ENCODE assay signal across 19 cellular contexts in the genomic region with DNA sequence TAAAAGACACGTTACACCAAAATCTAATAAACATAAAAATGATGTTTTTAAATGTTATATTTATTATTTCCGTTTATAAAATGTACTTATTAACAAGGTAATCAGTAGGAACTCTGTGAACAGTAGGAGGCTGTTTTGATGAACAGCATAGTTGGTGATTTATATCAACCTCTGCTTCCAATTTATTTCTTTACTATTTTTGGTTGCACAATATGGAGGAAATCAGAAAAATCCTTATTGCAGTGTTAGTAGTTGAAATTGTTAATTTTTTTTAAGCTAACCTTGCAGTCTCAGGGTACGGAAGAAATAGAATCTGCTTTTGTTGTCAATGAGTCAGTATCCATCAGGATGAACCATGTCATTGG.
"Had no signal": no experiment of that assay in that cellular context is flagged by ENCODE, and none has a peak within 500 bp of the region (broad histone marks: within the 10 kb centered on the region; RNA-seq: fewer than 3 reads in every experiment).

No MANE protein-coding gene starts in this region.

- H3K4me3 Mint-ChIP-seq: activated T-cell treated with anti-CD3 and anti-CD28 coated beads, Interleukin-2, amount 50 U/mL, for 72 hours; naive B cell; T-helper 1 cell treated with Interleukin-12 subunit alpha and Interleukin-12 subunit beta and Interleukin-4 antibody, amounts not matched to agents 30 μg/mL and 1 μg/mL, for 36 hours had no signal

- H3K27me3 Mint-ChIP-seq: naive B cell had no signal

- H3K36me3 Mint-ChIP-seq: activated naive CD4-positive, alpha-beta T cell treated with anti-CD3 and anti-CD28 coated beads, Interleukin-2, amount 50 U/mL, for 72 hours had no signal

- H3K27ac Mint-ChIP-seq: activated naive CD4-positive, alpha-beta T cell treated with anti-CD3 and anti-CD28 coated beads, Interleukin-2, amount 50 U/mL, for 72 hours; activated T-cell treated with anti-CD3 and anti-CD28 coated beads, Interleukin-2, amount 50 U/mL, for 72 hours; T-helper 1 cell treated with Interleukin-12 subunit alpha and Interleukin-12 subunit beta and Interleukin-4 antibody, amounts not matched to agents 30 μg/mL and 1 μg/mL, for 36 hours had no signal

- FAIRE-seq: endothelial cell of umbilical vein had no signal

- ATAC-seq: activated naive CD4-positive, alpha-beta T cell treated with anti-CD3 and anti-CD28 coated beads, Interleukin-2, amount 50 U/mL, for 72 hours; activated T-cell treated with anti-CD3 and anti-CD28 coated beads, Interleukin-2, amount 50 U/mL, for 72 hours; body of pancreas; gastroesophageal sphincter had no signal

- H3K27ac ChIP-seq: body of pancreas, esophagus muscularis mucosa, gastroesophageal sphincter, ovary had no signal

- H3K9me3 Mint-ChIP-seq: activated naive CD4-positive, alpha-beta T cell treated with anti-CD3 and anti-CD28 coated beads, Interleukin-2, amount 50 U/mL, for 72 hours; activated T-cell treated with anti-CD3 and anti-CD28 coated beads, Interleukin-2, amount 50 U/mL, for 72 hours; naive B cell; T-helper 1 cell treated with Interleukin-12 subunit alpha and Interleukin-12 subunit beta and Interleukin-4 antibody, amounts not matched to agents 30 μg/mL and 1 μg/mL, for 36 hours had no signal

- H3K4me3 ChIP-seq: body of pancreas, esophagus muscularis mucosa, gastroesophageal sphincter, ovary, tibial nerve had no signal

- H3K27me3 ChIP-seq: body of pancreas, ovary had no signal

- DNase-seq: activated CD4-positive, alpha-beta T cell treated with anti-CD3 and anti-CD28 coated beads for 1 hour; activated CD4-positive, alpha-beta T cell treated with anti-CD3 and anti-CD28 coated beads, Interleukin-2, amount 50 U/mL, for 4 hours; activated gamma-delta T cell treated with Interleukin-2 at 50 U/mL for 16 hours; activated T-cell treated with anti-CD3 and anti-CD28 coated beads, Interleukin-2, amount 50 U/mL, for 72 hours; body of pancreas; cortex of kidney; effector CD4-positive, alpha-beta T cell; naive B cell; stimulated activated CD4-positive, alpha-beta T cell treated with anti-CD3 and anti-CD28 coated beads, Interleukin-12 subunit alpha, Interleukin-12 subunit beta, amount 100 ng/mL, for 4 hours; stimulated activated CD4-positive, alpha-beta T cell treated with anti-CD3 and anti-CD28 coated beads, Interleukin-1b, Interleukin-23, amount 100 ng/mL, for 48 hours; stimulated activated CD8-positive, alpha-beta memory T cell treated with anti-CD3 and anti-CD28 coated beads, Interleukin-4, amount 100 ng/mL, for 48 hours; stimulated activated naive CD4-positive, alpha-beta T cell had no signal

- H3K36me3 ChIP-seq: ovary had no signal

- H3K9me3 ChIP-seq: body of pancreas, esophagus muscularis mucosa, gastroesophageal sphincter, ovary, tibial nerve had no signal
